18 cellular contexts compared by ENCODE assay signal in genomic region chr1:13804240-13804633, GRCh38.
DNase-seq lines count a peak whose midpoint lies in the region; ATAC-seq and TF ChIP-seq lines count a peak whose summit lies in the region.
"Had no signal": no experiment of that assay in that cellular context is flagged by ENCODE, and none has a peak within 500 bp of the region (broad histone marks: within the 10 kb centered on the region; RNA-seq: fewer than 3 reads in every experiment).

No MANE protein-coding gene starts in this region.

- H3K4me3 ChIP-seq in mesendoderm (ENCODE audit: low read length) (no peak overlapping the region), gastroesophageal sphincter (no peak overlapping the region)
- H3K4me3 ChIP-seq: BLaER1, GM12878, GM23338 had no signal

- H3K36me3 ChIP-seq in mesendoderm (ENCODE audit: control insufficient read depth, insufficient read depth, low read length) (no peaks in the 10 kb centered on the region), gastroesophageal sphincter (peaks cover 0 to 5% of the 10 kb centered on the region in 2 donors)

- H3K4me1 ChIP-seq in mesendoderm (ENCODE audit: control insufficient read depth, low read depth, low read length) = no peaks in the 10 kb centered on the region
- peaks cover 0 to 12% (median 0%) of the 10 kb centered on the region in 3 donors for H3K4me1 ChIP-seq in gastroesophageal sphincter

- H3K4ac ChIP-seq in mesendoderm (ENCODE audit: low read depth, low read length) = no peak overlapping the region

- no peak overlapping the region for H3K23ac ChIP-seq in mesendoderm (ENCODE audit: low read length)

- H3K9ac ChIP-seq in mesendoderm (ENCODE audit: low read length) = no peak overlapping the region
- H3K9ac ChIP-seq: BLaER1 had no signal

- H3K79me2 ChIP-seq in mesendoderm (ENCODE audit: control insufficient read depth, insufficient read depth, low read length) = no peaks in the 10 kb centered on the region

- no peaks in the 10 kb centered on the region for H3K79me1 ChIP-seq in mesendoderm (ENCODE audit: low read length)

- H2BK120ac ChIP-seq in mesendoderm (ENCODE audit: low read depth, low read length) = no peak overlapping the region

- intact Hi-C loops in CD4-positive, alpha-beta T cell (cut with DNase I, micrococcal nuclease) = no loop called here
- intact Hi-C loops in activated T-helper 2 cell treated with anti-CD3 and anti-CD28 coated beads, Interferon-gamma antibody, Interleukin-2, Interleukin-4, amounts not matched to agents 10 μg/mL and 5 μg/mL and 100 μg/mL, durations not matched to agents 14 hours and 24 hours and 36 hours (cut with micrococcal nuclease) = no loop called here

- H2AK5ac ChIP-seq in mesendoderm (ENCODE audit: low read length) = no peak overlapping the region

- TF ChIP-seq POLR2A in gastroesophageal sphincter (IDR thresholded peaks at IDR 0.05) = no peak

- DNase-seq in CD4-positive, alpha-beta T cell = no peak
- DNase-seq in mesendoderm (no peak), foreskin melanocyte (no peak)
- DNase-seq in activated T-helper 2 cell treated with anti-CD3 and anti-CD28 coated beads, Interferon-gamma antibody, Interleukin-2, Interleukin-4, amounts not matched to agents 10 μg/mL and 5 μg/mL and 100 μg/mL, durations not matched to agents 14 hours and 24 hours and 36 hours (ENCODE audit: low spot score) = no peak
- DNase-seq: CD4-positive, CD25-positive, alpha-beta regulatory T cell; CD8-positive, alpha-beta memory T cell; DMS 273 treated with DMSO at 0.1 percent for 48 hours; DMS79; EL; GDM1; H9 had no signal

- H3K27me3 Mint-ChIP-seq in CD4-positive, alpha-beta T cell = no peaks in the 10 kb centered on the region
- H3K27me3 Mint-ChIP-seq in activated T-helper 17 cell treated with anti-CD3 and anti-CD28 coated beads, Interleukin-2, amount 50 U/mL, for 72 hours = no peaks in the 10 kb centered on the region
- H3K27me3 Mint-ChIP-seq in activated T-helper 2 cell treated with anti-CD3 and anti-CD28 coated beads, Interferon-gamma antibody, Interleukin-2, Interleukin-4, amounts not matched to agents 10 μg/mL and 5 μg/mL and 100 μg/mL, durations not matched to agents 14 hours and 24 hours and 36 hours (ENCODE audit: low read depth) = no peaks in the 10 kb centered on the region
- H3K27me3 Mint-ChIP-seq: CD4-positive, CD25-positive, alpha-beta regulatory T cell; CD8-positive, alpha-beta memory T cell had no signal

- TF ChIP-seq EP300 in gastroesophageal sphincter (IDR thresholded peaks at IDR 0.05) = no peak

- H3K4me1 Mint-ChIP-seq in CD4-positive, alpha-beta T cell (ENCODE audit: low read depth) = peaks cover 34% of the 10 kb centered on the region
- peaks cover 34% of the 10 kb centered on the region for H3K4me1 Mint-ChIP-seq in activated T-helper 17 cell treated with anti-CD3 and anti-CD28 coated beads, Interleukin-2, amount 50 U/mL, for 72 hours
- peaks cover under 1% of the 10 kb centered on the region for H3K4me1 Mint-ChIP-seq in activated T-helper 2 cell treated with anti-CD3 and anti-CD28 coated beads, Interferon-gamma antibody, Interleukin-2, Interleukin-4, amounts not matched to agents 10 μg/mL and 5 μg/mL and 100 μg/mL, durations not matched to agents 14 hours and 24 hours and 36 hours (ENCODE audit: low read depth)

- no peak overlapping the region for H2BK15ac ChIP-seq in mesendoderm (replicated peaks; ENCODE audit: low read depth)

- no peak overlapping the region for H3K18ac ChIP-seq in mesendoderm (ENCODE audit: low read length)

- no peak overlapping the region for H3K4me3 Mint-ChIP-seq in CD4-positive, alpha-beta T cell
- H3K4me3 Mint-ChIP-seq in activated T-helper 17 cell treated with anti-CD3 and anti-CD28 coated beads, Interleukin-2, amount 50 U/mL, for 72 hours = no peak overlapping the region
- no peak overlapping the region for H3K4me3 Mint-ChIP-seq in activated T-helper 2 cell treated with anti-CD3 and anti-CD28 coated beads, Interferon-gamma antibody, Interleukin-2, Interleukin-4, amounts not matched to agents 10 μg/mL and 5 μg/mL and 100 μg/mL, durations not matched to agents 14 hours and 24 hours and 36 hours (ENCODE audit: low read depth)
- H3K4me3 Mint-ChIP-seq: CD4-positive, CD25-positive, alpha-beta regulatory T cell; GM23338; H9 had no signal

- no peaks in the 10 kb centered on the region for H3K9me3 ChIP-seq in CD4-positive, alpha-beta T cell (ENCODE audit: control insufficient read depth, low read length)
- H3K9me3 ChIP-seq in gastroesophageal sphincter = no peaks in the 10 kb centered on the region
- H3K9me3 ChIP-seq: BLaER1 had no signal

- peak overlapping the region; percentile 17 for H3K56ac ChIP-seq in mesendoderm (ENCODE audit: low read length)

- POLR2A ChIA-PET in CD4-positive, alpha-beta T cell (lab: Charles Lee) = no interaction called here

- H3K36me3 Mint-ChIP-seq in CD4-positive, alpha-beta T cell (ENCODE audit: low read depth) = peaks cover 10% of the 10 kb centered on the region
- H3K36me3 Mint-ChIP-seq in activated T-helper 17 cell treated with anti-CD3 and anti-CD28 coated beads, Interleukin-2, amount 50 U/mL, for 72 hours (ENCODE audit: low read depth) = peaks cover 10% of the 10 kb centered on the region
- no peaks in the 10 kb centered on the region for H3K36me3 Mint-ChIP-seq in activated T-helper 2 cell treated with anti-CD3 and anti-CD28 coated beads, Interferon-gamma antibody, Interleukin-2, Interleukin-4, amounts not matched to agents 10 μg/mL and 5 μg/mL and 100 μg/mL, durations not matched to agents 14 hours and 24 hours and 36 hours (ENCODE audit: low read depth)

- CTCF ChIA-PET in CD4-positive, alpha-beta T cell (lab: Charles Lee) = interaction anchor here (1.1 kb wide), 1 partner anchor 10 kb away, joined by 3 read pairs; no protein-coding TSS in a partner anchor

- H4K5ac ChIP-seq in mesendoderm (ENCODE audit: low read length) = no peak overlapping the region

- no peak overlapping the region for H3K4me2 ChIP-seq in mesendoderm (ENCODE audit: low read length)
- H3K4me2 ChIP-seq: BLaER1, GM23338 had no signal

- no CpG with 5 or more reads among the region's 11 CpGs for WGBS in mesendoderm (ENCODE audit: extremely low coverage, insufficient coverage, low lambda C conversion rate)
- 65 to 94% methylated on average over 3 to 5 of the region's 11 CpGs for WGBS in gastroesophageal sphincter (ENCODE audit: low coverage in 1 of 2), 2 donors

- H3K27ac ChIP-seq in CD4-positive, alpha-beta T cell (ENCODE audit: low read depth, low read length) = no peak overlapping the region
- H3K27ac ChIP-seq in mesendoderm (ENCODE audit: low read depth, low read length) (no peak overlapping the region), gastroesophageal sphincter (no peak overlapping the region)
- H3K27ac ChIP-seq: BLaER1, C4-2B had no signal

- no peaks in the 10 kb centered on the region for H3K27me3 ChIP-seq in CD4-positive, alpha-beta T cell (ENCODE audit: control insufficient read depth, insufficient read depth, low read length)
- no peaks in the 10 kb centered on the region for H3K27me3 ChIP-seq in mesendoderm (ENCODE audit: insufficient read depth, low read length, poor library complexity)
- no peaks in the 10 kb centered on the region for H3K27me3 ChIP-seq in gastroesophageal sphincter
- H3K27me3 ChIP-seq: BLaER1 had no signal

- TF ChIP-seq CTCF in CD4-positive, alpha-beta T cell (IDR thresholded peaks at IDR 0.05) = no peak
- no peak for TF ChIP-seq CTCF in gastroesophageal sphincter (IDR thresholded peaks at IDR 0.05)

- H3K9me3 Mint-ChIP-seq in CD4-positive, alpha-beta T cell = no peaks in the 10 kb centered on the region
- no peaks in the 10 kb centered on the region for H3K9me3 Mint-ChIP-seq in activated T-helper 17 cell treated with anti-CD3 and anti-CD28 coated beads, Interleukin-2, amount 50 U/mL, for 72 hours
- no peaks in the 10 kb centered on the region for H3K9me3 Mint-ChIP-seq in activated T-helper 2 cell treated with anti-CD3 and anti-CD28 coated beads, Interferon-gamma antibody, Interleukin-2, Interleukin-4, amounts not matched to agents 10 μg/mL and 5 μg/mL and 100 μg/mL, durations not matched to agents 14 hours and 24 hours and 36 hours
- H3K9me3 Mint-ChIP-seq: CD4-positive, CD25-positive, alpha-beta regulatory T cell; CD8-positive, alpha-beta memory T cell; H9 had no signal

- peak overlapping the region; percentile 49 for H3K27ac Mint-ChIP-seq in CD4-positive, alpha-beta T cell
- H3K27ac Mint-ChIP-seq in activated T-helper 17 cell treated with anti-CD3 and anti-CD28 coated beads, Interleukin-2, amount 50 U/mL, for 72 hours = peak overlapping the region; percentile 36
- no peak overlapping the region for H3K27ac Mint-ChIP-seq in activated T-helper 2 cell treated with anti-CD3 and anti-CD28 coated beads, Interferon-gamma antibody, Interleukin-2, Interleukin-4, amounts not matched to agents 10 μg/mL and 5 μg/mL and 100 μg/mL, durations not matched to agents 14 hours and 24 hours and 36 hours
- H3K27ac Mint-ChIP-seq: CD8-positive, alpha-beta memory T cell; GM23338 had no signal

- no peak overlapping the region for H2BK5ac ChIP-seq in mesendoderm (ENCODE audit: low read length)

- ATAC-seq in CD4-positive, alpha-beta T cell (ENCODE audit: poor library complexity) = no peak
- ATAC-seq in activated T-helper 17 cell treated with anti-CD3 and anti-CD28 coated beads, Interleukin-2, amount 50 U/mL, for 72 hours (replicated peaks) = no peak
- no peak for ATAC-seq in gastroesophageal sphincter
- ATAC-seq: GM12878, GM23338, HCT116 had no signal

- no peak overlapping the region for H4K8ac ChIP-seq in mesendoderm (ENCODE audit: low read depth, low read length)
